8 cellular contexts compared by ENCODE assay signal in genomic region chr16:75111514-75112280, GRCh38. TPM values are rescaled to one million over a fixed set of nuclear protein-coding genes. Genes with fewer than 3 reads are reported as not detected.
DNase-seq lines count a peak whose midpoint lies in the region; ATAC-seq, FAIRE-seq and TF ChIP-seq lines count a peak whose summit lies in the region.

No MANE protein-coding gene starts in this region.

- no peaks in the 10 kb centered on the region for H3K9me3 ChIP-seq in endothelial cell of umbilical vein (replicated peaks; ENCODE audit: control insufficient read depth, insufficient read depth, low read length)

- POLR2A ChIA-PET in endothelial cell of umbilical vein (lab: Charles Lee) = interaction anchor here (1.2 kb wide), 1 partner anchor 127 kb away, joined by 4 read pairs; the partner anchor contains the start of gene WDR59

- H2AFZ ChIP-seq in endothelial cell of umbilical vein (ENCODE audit: low read depth, low read length) = no peak overlapping the region

- H3K9me1 ChIP-seq in endothelial cell of umbilical vein (replicated peaks; ENCODE audit: control insufficient read depth, extremely low read depth, insufficient read depth, low read length) = no peaks in the 10 kb centered on the region

- dilution Hi-C loops in endothelial cell of umbilical vein (cut with MboI; ENCODE audit: extremely low pct_ligation_motif_present, low sequenced_read_pairs) = no loop called here

- TF ChIP-seq CTCF in endothelial cell of umbilical vein (IDR thresholded peaks at IDR 0.05; ENCODE audit: extremely low read depth in 1 of 2, insufficient read depth in 1 of 2, low read depth in 1 of 2, low read length in 2 of 2) (no peak), omental fat pad (IDR thresholded peaks at IDR 0.05) (no peak), D721Med (IDR thresholded peaks at IDR 0.05; ENCODE audit: insufficient read depth, missing control alignments) (no peak)

- intact Hi-C loops in endothelial cell of umbilical vein (cut with micrococcal nuclease) = loop anchor here (1.0 to 2.0 kb wide), 6 partner anchors 24 to 402 kb away; no protein-coding TSS in a partner anchor

- no peak for TF ChIP-seq POLR2A in endothelial cell of umbilical vein (IDR thresholded peaks at IDR 0.05; ENCODE audit: low read depth, low read length)

- DNase-seq in Kasumi-1 (lab: John Stamatoyannopoulos, UW) (peak; percentile 43 to 57), endothelial cell of umbilical vein (ENCODE audit: low read depth, low spot score) (peak; percentile 41), omental fat pad (ENCODE audit: low spot score) (no peak), D721Med (ENCODE audit: insufficient read length, low spot score) (no peak), cerebellar cortex (ENCODE audit: low spot score) (no peak), kidney glomerular epithelial cell (lab: John Stamatoyannopoulos, UW) (no peak)

- no peaks in the 10 kb centered on the region for H3K27me3 ChIP-seq in endothelial cell of umbilical vein (ENCODE audit: control insufficient read depth in 2 of 2, insufficient read depth in 2 of 2, low read length in 2 of 2)

- FAIRE-seq in endothelial cell of umbilical vein (lab: Jason Lieb, UNC) (no peak), D721Med (lab: Jason Lieb, UNC) (no peak)

- no peak overlapping the region for H3K27ac ChIP-seq in endothelial cell of umbilical vein (ENCODE audit: insufficient read depth, low read depth, low read length)
- H3K27ac ChIP-seq in skin epidermis = peak overlapping the region in 16 of 21 experiments; percentile 24 to 91 (median 82)

- no peak overlapping the region for H3K4me2 ChIP-seq in endothelial cell of umbilical vein (ENCODE audit: insufficient read depth, low read length)

- ATAC-seq in GM19397 (IDR thresholded peaks at IDR 0.05; ENCODE audit: unreplicated experiment) (peak; percentile 5), omental fat pad (ENCODE audit: low FRiP score) (no peak)

- no TSS peak for BruUV-seq in endothelial cell of umbilical vein (replicated peaks; lab: Mats Ljungman, UMichigan)

- no peak overlapping the region for H3K4me3 ChIP-seq in endothelial cell of umbilical vein (replicated peaks in 1 of 3; ENCODE audit: insufficient read depth in 1 of 3, low read depth in 1 of 3, low read length in 3 of 3)
- H3K4me3 ChIP-seq in skin epidermis = peak overlapping the region in 3 of 7 experiments; percentile 20 to 25 (median 21)

- no peak overlapping the region for H3K9ac ChIP-seq in endothelial cell of umbilical vein (replicated peaks; ENCODE audit: extremely low read depth, insufficient read depth, low read length)

- H3K4me1 ChIP-seq in endothelial cell of umbilical vein (ENCODE audit: control insufficient read depth, extremely low read depth, insufficient read depth, low read length) = peaks cover 12% of the 10 kb centered on the region

- no peaks in the 10 kb centered on the region for H3K79me2 ChIP-seq in endothelial cell of umbilical vein (ENCODE audit: control insufficient read depth, insufficient read depth, low read length)

- no peaks in the 10 kb centered on the region for H4K20me1 ChIP-seq in endothelial cell of umbilical vein (replicated peaks; ENCODE audit: control insufficient read depth, extremely low read depth, insufficient read depth, low read length)

- peaks cover 0 to under 1% of the 10 kb centered on the region in 2 experiments for H3K36me3 ChIP-seq in endothelial cell of umbilical vein (ENCODE audit: control insufficient read depth in 2 of 2, extremely low read depth in 1 of 2, insufficient read depth in 2 of 2, low read length in 2 of 2)

- CTCF ChIA-PET in endothelial cell of umbilical vein (lab: Charles Lee) = interaction anchor here (0.6 to 7.2 kb wide), 44 partner anchors 11 to 298 kb away, joined by 3 to 317 read pairs (median 5); partner anchors contain the start of genes WDR59 and ZNRF1

TF ChIP-seq in endothelial cell of umbilical vein, 7 proteins besides CTCF, POLR2A, EP300 and RAD21:
- no peak for TF ChIP-seq MYC (IDR thresholded peaks at IDR 0.05; ENCODE audit: low read depth, low read length)
- no peak for TF ChIP-seq JUN (IDR thresholded peaks at IDR 0.05; ENCODE audit: borderline replicate concordance, insufficient read depth, insufficient read length, low read depth)
- no peak for TF ChIP-seq FOS (IDR thresholded peaks at IDR 0.05; ENCODE audit: borderline replicate concordance, insufficient read depth, low read length)
- TF ChIP-seq EZH2 (IDR thresholded peaks at IDR 0.05; ENCODE audit: borderline replicate concordance, low read depth, low read length, severe bottlenecking) = no peak
- no peak for TF ChIP-seq GATA2 (IDR thresholded peaks at IDR 0.05; ENCODE audit: insufficient read depth, insufficient read length, low read depth, low read length)
- no peak for TF ChIP-seq MAX (IDR thresholded peaks at IDR 0.05; ENCODE audit: insufficient read depth, insufficient read length)
- TF ChIP-seq POLR2AphosphoS5 (IDR thresholded peaks at IDR 0.05; ENCODE audit: insufficient read depth, low read depth, low read length) = no peak

RNA-seq across cellular contexts. Expression of gene LDHD, which starts 4.9 kb away (rescaled TPM):
- total RNA-seq in endothelial cell of umbilical vein (not detected in 2 replicates), omental fat pad (10 to 100 TPM; 10.2 to 52.5 (median 17.4) TPM)
- polyA plus RNA-seq in endothelial cell of umbilical vein = 0.41 and 0.54 TPM in 2 replicates
- polyA plus RNA-seq in endothelial cell of umbilical vein (2011; cell fraction: cytosol; rRNA removed) = 0.19 and 0.41 TPM in 2 replicates
- 0.41 and 0.76 TPM in 2 replicates for polyA plus RNA-seq in endothelial cell of umbilical vein (2011; cell fraction: nucleus; rRNA removed)
- 0.13 and 0.63 TPM in 2 replicates for polyA plus RNA-seq in endothelial cell of umbilical vein (2012)
- 0.12 and 0.15 TPM in 2 replicates for polyA minus RNA-seq in endothelial cell of umbilical vein
- not detected for polyA minus RNA-seq in endothelial cell of umbilical vein (2011; cell fraction: cytosol; rRNA and poly(A)+ RNA removed)
- not detected in 2 replicates for polyA minus RNA-seq in endothelial cell of umbilical vein (2011; cell fraction: nucleus; rRNA and poly(A)+ RNA removed)

RNA-seq across cellular contexts. Expression of gene ZFP1, which starts 36.6 kb away (rescaled TPM):
- total RNA-seq in endothelial cell of umbilical vein (9.8 and 13.9 TPM in 2 replicates), omental fat pad (10 to 100 TPM in 1 of 4 donors, 1 to 10 TPM in 3; 5.5 to 12.6 (median 7.0) TPM)
- polyA plus RNA-seq in endothelial cell of umbilical vein = 2.3 and 2.8 TPM in 2 replicates
- polyA plus RNA-seq in endothelial cell of umbilical vein (2011; cell fraction: cytosol; rRNA removed) = 4.1 and 5.0 TPM in 2 replicates
- polyA plus RNA-seq in endothelial cell of umbilical vein (2011; cell fraction: nucleus; rRNA removed) = 2.9 and 3.7 TPM in 2 replicates
- polyA plus RNA-seq in endothelial cell of umbilical vein (2012) = 7.5 and 9.5 TPM in 2 replicates
- 3.3 and 3.9 TPM in 2 replicates for polyA minus RNA-seq in endothelial cell of umbilical vein
- 16.6 TPM for polyA minus RNA-seq in endothelial cell of umbilical vein (2011; cell fraction: cytosol; rRNA and poly(A)+ RNA removed)
- polyA minus RNA-seq in endothelial cell of umbilical vein (2011; cell fraction: nucleus; rRNA and poly(A)+ RNA removed) = 4.3 and 6.6 TPM in 2 replicates

Comparison
In these comparisons a context has a peak if more than half of its experiments do, and no peak if none do; other contexts are left out.
1. DNase-seq: peak in Kasumi-1 (2 of 2) and endothelial cell of umbilical vein (single experiment); none in omental fat pad (single experiment), D721Med (single experiment), cerebellar cortex (single experiment) and kidney glomerular epithelial cell (single experiment).
2. RNA of gene LDHD, which starts 4.9 kb away (total RNA-seq): 10.2 to 52.5 TPM in omental fat pad; not detected in endothelial cell of umbilical vein; every median in the first group is over 10 times any median in the second.